In genomic region chr15:72193781-72194396, GRCh38 we compare ENCODE assay signal across 16 cellular contexts. TPM values are rescaled to one million over a fixed set of nuclear protein-coding genes. Genes with fewer than 3 reads are reported as not detected.
"Had no signal": no experiment of that assay in that cellular context is flagged by ENCODE, and none has a peak within 500 bp of the region (broad histone marks: within the 10 kb centered on the region; RNA-seq: fewer than 3 reads in every experiment).

No MANE protein-coding gene starts in this region.

- H3K4me1 ChIP-seq: colonic mucosa, parathyroid adenoma had no signal

- DNase-seq: activated CD4-positive, alpha-beta memory T cell treated with anti-CD3 and anti-CD28 coated beads, Interleukin-2, amount 10 ng/mL, durations not matched to agents 7 days and 5 days; activated CD4-positive, alpha-beta T cell treated with anti-CD3 and anti-CD28 coated beads for 36 hours; activated naive CD4-positive, alpha-beta T cell; activated naive CD8-positive, alpha-beta T cell treated with anti-CD3 and anti-CD28 coated beads, Interleukin-2, amount 50 U/mL, for 24 hours; colonic mucosa; effector memory CD4-positive, alpha-beta T cell; naive B cell; retina; stimulated activated CD4-positive, alpha-beta T cell treated with anti-CD3 and anti-CD28 coated beads, Interleukin-15, amount 100 ng/mL, for 24 hours; stimulated activated CD4-positive, alpha-beta T cell treated with anti-CD3 and anti-CD28 coated beads, Interleukin-4, amount 100 ng/mL, for 24 hours; T-helper 9 cell had no signal

- H3K9me3 Mint-ChIP-seq: activated CD4-positive, alpha-beta memory T cell treated with anti-CD3 and anti-CD28 coated beads, Interleukin-2, amount 10 ng/mL, durations not matched to agents 7 days and 5 days; activated naive CD8-positive, alpha-beta T cell treated with anti-CD3 and anti-CD28 coated beads, Interleukin-2, amount 50 U/mL, for 24 hours; naive B cell; stimulated activated naive CD8-positive, alpha-beta T cell treated with anti-CD3 and anti-CD28 coated beads, Interleukin-15, Interleukin-2, amounts not matched to agents 100 ng/mL and 50 ng/mL, for 24 hours had no signal

- H3K4me3 Mint-ChIP-seq: activated CD4-positive, alpha-beta memory T cell treated with anti-CD3 and anti-CD28 coated beads, Interleukin-2, amount 10 ng/mL, durations not matched to agents 7 days and 5 days; activated CD4-positive, alpha-beta T cell treated with anti-CD3 and anti-CD28 coated beads for 36 hours; activated naive CD8-positive, alpha-beta T cell treated with anti-CD3 and anti-CD28 coated beads, Interleukin-2, amount 50 U/mL, for 24 hours; naive B cell; stimulated activated naive CD8-positive, alpha-beta T cell treated with anti-CD3 and anti-CD28 coated beads, Interleukin-15, Interleukin-2, amounts not matched to agents 100 ng/mL and 50 ng/mL, for 24 hours had no signal

- H3K27ac Mint-ChIP-seq: activated CD4-positive, alpha-beta memory T cell treated with anti-CD3 and anti-CD28 coated beads, Interleukin-2, amount 10 ng/mL, durations not matched to agents 7 days and 5 days; activated CD4-positive, alpha-beta T cell treated with anti-CD3 and anti-CD28 coated beads for 36 hours; activated naive CD8-positive, alpha-beta T cell treated with anti-CD3 and anti-CD28 coated beads, Interleukin-2, amount 50 U/mL, for 24 hours; stimulated activated naive CD8-positive, alpha-beta T cell treated with anti-CD3 and anti-CD28 coated beads, Interleukin-15, Interleukin-2, amounts not matched to agents 100 ng/mL and 50 ng/mL, for 24 hours had no signal

- H3K9me3 ChIP-seq: colonic mucosa, thoracic aorta had no signal

- H3K4me3 ChIP-seq: colonic mucosa, hepatocyte, thoracic aorta had no signal

- H3K27ac ChIP-seq: colonic mucosa, hepatocyte, parathyroid adenoma, thoracic aorta had no signal

- ATAC-seq: activated CD4-positive, alpha-beta T cell treated with anti-CD3 and anti-CD28 coated beads for 36 hours; activated naive CD8-positive, alpha-beta T cell treated with anti-CD3 and anti-CD28 coated beads, Interleukin-2, amount 50 U/mL, for 24 hours had no signal

RNA-seq across cellular contexts. Expression of gene GRAMD2A, which starts 3.7 kb away (rescaled TPM):
- total RNA-seq: activated CD4-positive, alpha-beta memory T cell treated with anti-CD3 and anti-CD28 coated beads, Interleukin-2, amount 10 ng/mL, durations not matched to agents 7 days and 5 days; cardiac septum had no signal
